ENCODE assay signal across 19 cellular contexts in the genomic region with DNA sequence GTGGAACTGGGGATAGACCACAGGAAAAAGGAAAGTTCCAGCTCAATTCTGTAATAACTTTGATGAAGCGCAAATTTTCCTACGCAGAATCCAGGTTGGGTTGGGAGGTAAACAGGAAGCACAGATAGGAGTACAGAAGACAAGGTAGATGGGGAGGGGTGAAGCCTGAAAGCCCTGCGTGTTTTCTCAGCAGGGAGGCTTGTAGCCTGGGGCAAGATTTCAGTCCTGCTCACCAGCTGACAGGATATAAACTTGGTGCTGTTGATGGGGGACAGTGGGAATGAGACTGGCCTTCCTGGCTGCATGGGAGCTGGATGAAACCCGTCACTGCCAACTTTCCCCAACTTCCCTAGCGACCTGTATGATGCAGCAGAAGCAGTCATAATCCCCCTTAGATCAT.
"Had no signal": no experiment of that assay in that cellular context is flagged by ENCODE, and none has a peak within 500 bp of the region (broad histone marks: within the 10 kb centered on the region; RNA-seq: fewer than 3 reads in every experiment).

No MANE protein-coding gene starts in this region.

- H3K4me1 ChIP-seq: body of pancreas, colonic mucosa, esophagus muscularis mucosa, right atrium auricular region, transverse colon had no signal

- FAIRE-seq: endometrium, TTC549 had no signal

- DNase-seq: activated CD4-positive, alpha-beta T cell treated with anti-CD3 and anti-CD28 coated beads, Interleukin-2, amount 10 ng/mL, durations not matched to agents 24 days and 14 days; activated CD4-positive, CD25-positive, alpha-beta regulatory T cell; activated CD8-positive, alpha-beta memory T cell treated with anti-CD3 and anti-CD28 coated beads, Interleukin-2, amount 50 U/mL, for 48 hours; activated gamma-delta T cell treated with Interleukin-2 at 50 U/mL for 16 hours; activated naive CD8-positive, alpha-beta T cell treated with anti-CD3 and anti-CD28 coated beads for 36 hours; amygdala; body of pancreas; central memory CD4-positive, alpha-beta T cell; colonic mucosa; hippocampal formation; kidney glomerular epithelial cell; occipital lobe; stimulated activated CD4-positive, alpha-beta T cell treated with anti-CD3 and anti-CD28 coated beads, Interleukin-4, amount 100 ng/mL, for 24 hours; stimulated activated naive CD4-positive, alpha-beta T cell treated with Interleukin-2 at 50 U/mL for 16 hours; transverse colon had no signal

- H3K4me3 ChIP-seq: body of pancreas, colonic mucosa, esophagus muscularis mucosa, right atrium auricular region, transverse colon had no signal

- H3K9me3 ChIP-seq: body of pancreas, colonic mucosa, esophagus muscularis mucosa, right atrium auricular region had no signal

- H3K27me3 ChIP-seq: body of pancreas, colonic mucosa, esophagus muscularis mucosa, right atrium auricular region, transverse colon had no signal

- H3K36me3 ChIP-seq: colonic mucosa, esophagus muscularis mucosa, right atrium auricular region, transverse colon had no signal

- ATAC-seq: body of pancreas had no signal

- H3K27ac ChIP-seq: body of pancreas, colonic mucosa, esophagus muscularis mucosa, right atrium auricular region, transverse colon had no signal
